ENCODE assay signal across 1 cellular context in the genomic region with DNA sequence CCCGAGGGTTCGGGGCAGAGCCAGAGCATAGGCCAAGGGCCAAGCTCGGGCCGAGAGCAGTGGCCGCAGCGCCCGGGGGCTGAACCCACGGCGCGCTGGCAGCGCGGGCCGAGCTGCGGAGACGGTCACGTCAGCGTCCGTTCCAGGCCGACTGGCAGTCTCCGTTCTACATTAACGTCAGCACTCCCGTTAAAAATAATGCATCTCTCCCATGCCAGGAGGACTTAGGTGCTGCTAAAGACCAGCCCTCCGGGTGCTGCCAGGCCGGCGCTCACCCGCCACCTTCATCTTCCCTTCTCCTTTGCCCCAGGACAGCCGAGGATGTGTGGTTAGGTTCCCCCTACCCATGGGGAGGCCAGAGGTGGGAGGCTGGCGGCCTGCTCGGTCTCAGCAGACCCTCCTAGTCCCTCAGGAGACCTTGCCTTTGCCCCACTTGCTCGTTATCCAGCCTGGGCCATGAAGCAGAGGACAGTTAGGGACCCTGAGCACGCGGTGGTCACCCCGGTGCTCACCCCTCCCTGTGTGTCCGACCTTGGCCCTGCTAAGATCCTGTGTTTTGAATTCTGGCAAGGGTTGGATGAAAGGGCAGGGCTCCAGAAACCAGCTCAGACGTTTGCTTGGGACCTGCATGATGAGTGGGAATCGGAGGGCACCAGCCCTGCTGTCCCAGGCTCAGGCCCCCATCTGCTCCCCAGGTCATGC.
TF ChIP-seq lines count a peak whose summit lies in the region.

No MANE protein-coding gene starts in this region.

TF ChIP-seq in HepG2, 621 proteins besides CTCF, POLR2A, EP300 and RAD21 (continued from another document and continues in another):
- TF ChIP-seq, protein P1, sequence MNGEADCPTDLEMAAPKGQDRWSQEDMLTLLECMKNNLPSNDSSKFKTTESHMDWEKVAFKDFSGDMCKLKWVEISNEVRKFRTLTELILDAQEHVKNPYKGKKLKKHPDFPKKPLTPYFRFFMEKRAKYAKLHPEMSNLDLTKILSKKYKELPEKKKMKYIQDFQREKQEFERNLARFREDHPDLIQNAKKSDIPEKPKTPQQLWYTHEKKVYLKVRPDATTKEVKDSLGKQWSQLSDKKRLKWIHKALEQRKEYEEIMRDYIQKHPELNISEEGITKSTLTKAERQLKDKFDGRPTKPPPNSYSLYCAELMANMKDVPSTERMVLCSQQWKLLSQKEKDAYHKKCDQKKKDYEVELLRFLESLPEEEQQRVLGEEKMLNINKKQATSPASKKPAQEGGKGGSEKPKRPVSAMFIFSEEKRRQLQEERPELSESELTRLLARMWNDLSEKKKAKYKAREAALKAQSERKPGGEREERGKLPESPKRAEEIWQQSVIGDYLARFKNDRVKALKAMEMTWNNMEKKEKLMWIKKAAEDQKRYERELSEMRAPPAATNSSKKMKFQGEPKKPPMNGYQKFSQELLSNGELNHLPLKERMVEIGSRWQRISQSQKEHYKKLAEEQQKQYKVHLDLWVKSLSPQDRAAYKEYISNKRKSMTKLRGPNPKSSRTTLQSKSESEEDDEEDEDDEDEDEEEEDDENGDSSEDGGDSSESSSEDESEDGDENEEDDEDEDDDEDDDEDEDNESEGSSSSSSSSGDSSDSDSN (CRISPR knock-in tag; IDR thresholded peaks at IDR 0.05): no peak
- TF ChIP-seq ZNF501 (CRISPR knock-in tag; IDR thresholded peaks at IDR 0.05) (no peak), KAT8 (CRISPR knock-in tag; IDR thresholded peaks at IDR 0.05) (no peak), ZBTB7B (CRISPR knock-in tag; IDR thresholded peaks at IDR 0.05) (no peak), SOX5 (CRISPR knock-in tag; IDR thresholded peaks at IDR 0.05; ENCODE audit: borderline replicate concordance) (no peak), NFIC (IDR thresholded peaks at IDR 0.05; ENCODE audit: low read length) (no peak), PHF5A (CRISPR knock-in tag; IDR thresholded peaks at IDR 0.05; ENCODE audit: low read depth, unreplicated experiment) (no peak), BORCS8-MEF2B (CRISPR knock-in tag; IDR thresholded peaks at IDR 0.05) (peak; percentile 46; the same call in 1 of the 2 replicates), NAIF1 (CRISPR knock-in tag; IDR thresholded peaks at IDR 0.05; ENCODE audit: borderline replicate concordance) (no peak), ZNF136 (CRISPR knock-in tag; IDR thresholded peaks at IDR 0.05; ENCODE audit: low read depth) (no peak), ZSCAN21 (CRISPR knock-in tag; IDR thresholded peaks at IDR 0.05; ENCODE audit: borderline replicate concordance) (no peak; the same call in 1 of the 2 replicates), POLR2G (IDR thresholded peaks at IDR 0.05; ENCODE audit: low read depth, low read length) (peak; percentile 6; the same call in 1 of the 2 replicates), SAP130 (CRISPR knock-in tag; IDR thresholded peaks at IDR 0.05; ENCODE audit: low read depth) (peak; percentile 22; the same call in 1 of the 2 replicates), ZNF256 (CRISPR knock-in tag; conservative IDR thresholded peaks at IDR 0.05) (no peak), ZFYVE20 (CRISPR knock-in tag; IDR thresholded peaks at IDR 0.05; ENCODE audit: borderline replicate concordance, low read depth) (no peak), FOXA3 (CRISPR knock-in tag; IDR thresholded peaks at IDR 0.05) (no peak), REPIN1 (CRISPR knock-in tag; IDR thresholded peaks at IDR 0.05; ENCODE audit: borderline replicate concordance, low read depth) (0 out of 2 replicates have a peak, but pooled peaks have one; percentile 24), ZNF589 (CRISPR knock-in tag; conservative IDR thresholded peaks at IDR 0.05) (no peak), ZNF12 (CRISPR knock-in tag; IDR thresholded peaks at IDR 0.05) (no peak), SALL1 (CRISPR knock-in tag; IDR thresholded peaks at IDR 0.05) (peak; percentile 25; the same call in 1 of the 2 replicates), ZNF572 (CRISPR knock-in tag; IDR thresholded peaks at IDR 0.05) (no peak), ZNF766 (CRISPR knock-in tag; IDR thresholded peaks at IDR 0.05; ENCODE audit: borderline replicate concordance) (no peak), KDM2A (CRISPR knock-in tag; IDR thresholded peaks at IDR 0.05; ENCODE audit: borderline replicate concordance, low read depth) (peak; percentile 54; the same call in 1 of the 2 replicates), WIZ (CRISPR knock-in tag; IDR thresholded peaks at IDR 0.05) (no peak), HOXA5 (CRISPR knock-in tag; IDR thresholded peaks at IDR 0.05) (no peak), NRL (CRISPR knock-in tag; IDR thresholded peaks at IDR 0.05; ENCODE audit: borderline replicate concordance) (no peak), GABPA (IDR thresholded peaks at IDR 0.05; ENCODE audit: low read depth, low read length) (no peak), GABPA (CRISPR knock-in tag; IDR thresholded peaks at IDR 0.05; ENCODE audit: low read depth) (no peak), ZNF274 (CRISPR knock-in tag; IDR thresholded peaks at IDR 0.05) (0 out of 2 replicates have a peak, but pooled peaks have one; percentile 44), ZNF180 (CRISPR knock-in tag; IDR thresholded peaks at IDR 0.05; ENCODE audit: borderline replicate concordance, low read depth) (no peak), ZNF615 (CRISPR knock-in tag; IDR thresholded peaks at IDR 0.05; ENCODE audit: borderline replicate concordance) (no peak), ZNF775 (CRISPR knock-in tag; IDR thresholded peaks at IDR 0.05; ENCODE audit: borderline replicate concordance) (no peak), ZNF792 (CRISPR knock-in tag; IDR thresholded peaks at IDR 0.05) (no peak), STAT5B (CRISPR knock-in tag; IDR thresholded peaks at IDR 0.05) (no peak), ADNP (CRISPR knock-in tag; IDR thresholded peaks at IDR 0.05) (no peak), TAF1 (CRISPR knock-in tag; IDR thresholded peaks at IDR 0.05) (no peak), ZNF333 (CRISPR knock-in tag; IDR thresholded peaks at IDR 0.05; ENCODE audit: borderline replicate concordance) (no peak), ZNF441 (CRISPR knock-in tag; IDR thresholded peaks at IDR 0.05; ENCODE audit: borderline replicate concordance) (no peak), STAG1 (CRISPR knock-in tag; IDR thresholded peaks at IDR 0.05) (no peak), ZNF737 (CRISPR knock-in tag; IDR thresholded peaks at IDR 0.05; ENCODE audit: borderline replicate concordance) (no peak), ZNF607 (CRISPR knock-in tag; IDR thresholded peaks at IDR 0.05; ENCODE audit: borderline replicate concordance) (no peak)
- TF ChIP-seq, protein P2, sequence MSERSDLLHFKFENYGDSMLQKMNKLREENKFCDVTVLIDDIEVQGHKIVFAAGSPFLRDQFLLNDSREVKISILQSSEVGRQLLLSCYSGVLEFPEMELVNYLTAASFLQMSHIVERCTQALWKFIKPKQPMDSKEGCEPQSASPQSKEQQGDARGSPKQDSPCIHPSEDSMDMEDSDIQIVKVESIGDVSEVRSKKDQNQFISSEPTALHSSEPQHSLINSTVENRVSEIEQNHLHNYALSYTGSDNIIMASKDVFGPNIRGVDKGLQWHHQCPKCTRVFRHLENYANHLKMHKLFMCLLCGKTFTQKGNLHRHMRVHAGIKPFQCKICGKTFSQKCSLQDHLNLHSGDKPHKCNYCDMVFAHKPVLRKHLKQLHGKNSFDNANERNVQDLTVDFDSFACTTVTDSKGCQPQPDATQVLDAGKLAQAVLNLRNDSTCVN (CRISPR knock-in tag; IDR thresholded peaks at IDR 0.05; ENCODE audit: borderline replicate concordance): no peak
- TF ChIP-seq, protein P3, sequence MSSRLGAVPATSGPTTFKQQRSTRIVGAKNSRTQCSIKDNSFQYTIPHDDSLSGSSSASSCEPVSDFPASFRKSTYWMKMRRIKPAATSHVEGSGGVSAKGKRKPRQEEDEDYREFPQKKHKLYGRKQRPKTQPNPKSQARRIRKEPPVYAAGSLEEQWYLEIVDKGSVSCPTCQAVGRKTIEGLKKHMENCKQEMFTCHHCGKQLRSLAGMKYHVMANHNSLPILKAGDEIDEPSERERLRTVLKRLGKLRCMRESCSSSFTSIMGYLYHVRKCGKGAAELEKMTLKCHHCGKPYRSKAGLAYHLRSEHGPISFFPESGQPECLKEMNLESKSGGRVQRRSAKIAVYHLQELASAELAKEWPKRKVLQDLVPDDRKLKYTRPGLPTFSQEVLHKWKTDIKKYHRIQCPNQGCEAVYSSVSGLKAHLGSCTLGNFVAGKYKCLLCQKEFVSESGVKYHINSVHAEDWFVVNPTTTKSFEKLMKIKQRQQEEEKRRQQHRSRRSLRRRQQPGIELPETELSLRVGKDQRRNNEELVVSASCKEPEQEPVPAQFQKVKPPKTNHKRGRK (CRISPR knock-in tag; IDR thresholded peaks at IDR 0.05): no peak
- TF ChIP-seq, protein P4, sequence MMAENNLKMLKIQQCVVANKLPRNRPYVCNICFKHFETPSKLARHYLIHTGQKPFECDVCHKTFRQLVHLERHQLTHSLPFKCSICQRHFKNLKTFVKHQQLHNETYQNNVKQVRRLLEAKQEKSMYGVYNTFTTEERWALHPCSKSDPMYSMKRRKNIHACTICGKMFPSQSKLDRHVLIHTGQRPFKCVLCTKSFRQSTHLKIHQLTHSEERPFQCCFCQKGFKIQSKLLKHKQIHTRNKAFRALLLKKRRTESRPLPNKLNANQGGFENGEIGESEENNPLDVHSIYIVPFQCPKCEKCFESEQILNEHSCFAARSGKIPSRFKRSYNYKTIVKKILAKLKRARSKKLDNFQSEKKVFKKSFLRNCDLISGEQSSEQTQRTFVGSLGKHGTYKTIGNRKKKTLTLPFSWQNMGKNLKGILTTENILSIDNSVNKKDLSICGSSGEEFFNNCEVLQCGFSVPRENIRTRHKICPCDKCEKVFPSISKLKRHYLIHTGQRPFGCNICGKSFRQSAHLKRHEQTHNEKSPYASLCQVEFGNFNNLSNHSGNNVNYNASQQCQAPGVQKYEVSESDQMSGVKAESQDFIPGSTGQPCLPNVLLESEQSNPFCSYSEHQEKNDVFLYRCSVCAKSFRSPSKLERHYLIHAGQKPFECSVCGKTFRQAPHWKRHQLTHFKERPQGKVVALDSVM (CRISPR knock-in tag; IDR thresholded peaks at IDR 0.05): no peak
- TF ChIP-seq, protein P5, sequence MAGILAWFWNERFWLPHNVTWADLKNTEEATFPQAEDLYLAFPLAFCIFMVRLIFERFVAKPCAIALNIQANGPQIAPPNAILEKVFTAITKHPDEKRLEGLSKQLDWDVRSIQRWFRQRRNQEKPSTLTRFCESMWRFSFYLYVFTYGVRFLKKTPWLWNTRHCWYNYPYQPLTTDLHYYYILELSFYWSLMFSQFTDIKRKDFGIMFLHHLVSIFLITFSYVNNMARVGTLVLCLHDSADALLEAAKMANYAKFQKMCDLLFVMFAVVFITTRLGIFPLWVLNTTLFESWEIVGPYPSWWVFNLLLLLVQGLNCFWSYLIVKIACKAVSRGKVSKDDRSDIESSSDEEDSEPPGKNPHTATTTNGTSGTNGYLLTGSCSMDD (CRISPR knock-in tag; IDR thresholded peaks at IDR 0.05): no peak
- TF ChIP-seq, protein P6, sequence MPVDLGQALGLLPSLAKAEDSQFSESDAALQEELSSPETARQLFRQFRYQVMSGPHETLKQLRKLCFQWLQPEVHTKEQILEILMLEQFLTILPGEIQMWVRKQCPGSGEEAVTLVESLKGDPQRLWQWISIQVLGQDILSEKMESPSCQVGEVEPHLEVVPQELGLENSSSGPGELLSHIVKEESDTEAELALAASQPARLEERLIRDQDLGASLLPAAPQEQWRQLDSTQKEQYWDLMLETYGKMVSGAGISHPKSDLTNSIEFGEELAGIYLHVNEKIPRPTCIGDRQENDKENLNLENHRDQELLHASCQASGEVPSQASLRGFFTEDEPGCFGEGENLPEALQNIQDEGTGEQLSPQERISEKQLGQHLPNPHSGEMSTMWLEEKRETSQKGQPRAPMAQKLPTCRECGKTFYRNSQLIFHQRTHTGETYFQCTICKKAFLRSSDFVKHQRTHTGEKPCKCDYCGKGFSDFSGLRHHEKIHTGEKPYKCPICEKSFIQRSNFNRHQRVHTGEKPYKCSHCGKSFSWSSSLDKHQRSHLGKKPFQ (CRISPR knock-in tag; IDR thresholded peaks at IDR 0.05; ENCODE audit: insufficient replicate concordance): peak; percentile 49
- TF ChIP-seq, protein P7, sequence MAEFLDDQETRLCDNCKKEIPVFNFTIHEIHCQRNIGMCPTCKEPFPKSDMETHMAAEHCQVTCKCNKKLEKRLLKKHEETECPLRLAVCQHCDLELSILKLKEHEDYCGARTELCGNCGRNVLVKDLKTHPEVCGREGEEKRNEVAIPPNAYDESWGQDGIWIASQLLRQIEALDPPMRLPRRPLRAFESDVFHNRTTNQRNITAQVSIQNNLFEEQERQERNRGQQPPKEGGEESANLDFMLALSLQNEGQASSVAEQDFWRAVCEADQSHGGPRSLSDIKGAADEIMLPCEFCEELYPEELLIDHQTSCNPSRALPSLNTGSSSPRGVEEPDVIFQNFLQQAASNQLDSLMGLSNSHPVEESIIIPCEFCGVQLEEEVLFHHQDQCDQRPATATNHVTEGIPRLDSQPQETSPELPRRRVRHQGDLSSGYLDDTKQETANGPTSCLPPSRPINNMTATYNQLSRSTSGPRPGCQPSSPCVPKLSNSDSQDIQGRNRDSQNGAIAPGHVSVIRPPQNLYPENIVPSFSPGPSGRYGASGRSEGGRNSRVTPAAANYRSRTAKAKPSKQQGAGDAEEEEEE (CRISPR knock-in tag; IDR thresholded peaks at IDR 0.05; ENCODE audit: borderline replicate concordance): no peak
- TF ChIP-seq, protein P8, sequence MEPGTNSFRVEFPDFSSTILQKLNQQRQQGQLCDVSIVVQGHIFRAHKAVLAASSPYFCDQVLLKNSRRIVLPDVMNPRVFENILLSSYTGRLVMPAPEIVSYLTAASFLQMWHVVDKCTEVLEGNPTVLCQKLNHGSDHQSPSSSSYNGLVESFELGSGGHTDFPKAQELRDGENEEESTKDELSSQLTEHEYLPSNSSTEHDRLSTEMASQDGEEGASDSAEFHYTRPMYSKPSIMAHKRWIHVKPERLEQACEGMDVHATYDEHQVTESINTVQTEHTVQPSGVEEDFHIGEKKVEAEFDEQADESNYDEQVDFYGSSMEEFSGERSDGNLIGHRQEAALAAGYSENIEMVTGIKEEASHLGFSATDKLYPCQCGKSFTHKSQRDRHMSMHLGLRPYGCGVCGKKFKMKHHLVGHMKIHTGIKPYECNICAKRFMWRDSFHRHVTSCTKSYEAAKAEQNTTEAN (CRISPR knock-in tag; conservative IDR thresholded peaks at IDR 0.05): no peak
